Comparison of ENCODE assay signal across 17 cellular contexts in genomic region chr1:158246650-158247049, GRCh38. TPM values are rescaled to one million over a fixed set of nuclear protein-coding genes. Genes with fewer than 3 reads are reported as not detected.
DNase-seq lines count a peak whose midpoint lies in the region; ATAC-seq, FAIRE-seq and TF ChIP-seq lines count a peak whose summit lies in the region.
"Had no signal": no experiment of that assay in that cellular context is flagged by ENCODE, and none has a peak within 500 bp of the region (broad histone marks: within the 10 kb centered on the region; RNA-seq: fewer than 3 reads in every experiment).

No MANE protein-coding gene starts in this region.

- H3K9me3 ChIP-seq in mammary epithelial cell (replicated peaks; ENCODE audit: insufficient read depth, low read length) (no peaks in the 10 kb centered on the region), KOPT-K1 (ENCODE audit: insufficient read depth, low read length, poor library complexity, severe bottlenecking) (peaks cover 10% of the 10 kb centered on the region), GM12878 (replicated peaks; ENCODE audit: control insufficient read depth, insufficient read depth, low read length) (no peaks in the 10 kb centered on the region)
- H3K9me3 ChIP-seq: adrenal gland, uterus had no signal

- 66% methylated on average over 7 of the region's 7 CpGs for WGBS in mammary epithelial cell (ENCODE audit: low coverage, missing lambda C conversion rate)
- WGBS in GM12878 (ENCODE audit: insufficient coverage, insufficient replicate concordance, low lambda C conversion rate, missing lambda C conversion rate): 44% methylated on average over 7 of the region's 7 CpGs

- BruUV-seq in MCF 10A (replicated peaks; lab: Mats Ljungman, UMichigan) (no TSS peak), mammary epithelial cell (replicated peaks; lab: Mats Ljungman, UMichigan) (no TSS peak), GM12878 (replicated peaks; lab: Mats Ljungman, UMichigan) (no TSS peak)

- H3K4me2 ChIP-seq in mammary epithelial cell (ENCODE audit: insufficient read depth, low read depth, low read length) (no peak overlapping the region), GM12878 (ENCODE audit: control insufficient read depth, insufficient read depth) (no peak overlapping the region)

- POLR2A ChIA-PET in MCF 10A (lab: Yijun Ruan, JAX): no interaction called here
- POLR2A ChIA-PET in GM12878 (lab: Charles Lee): no interaction called here

- SMC1A ChIA-PET in GM12878 (lab: Charles Lee; ENCODE audit: uncharacterized antibody, unreplicated experiment): interaction anchor here (0.6 to 7.4 kb wide), 12 partner anchors 12 to 825 kb away, joined by 3 to 123 read pairs (median 4); partner anchors contain the start of genes CD1B and CD1C

- H2AFZ ChIP-seq in mammary epithelial cell (ENCODE audit: low read depth, low read length) (no peak overlapping the region), GM12878 (ENCODE audit: control insufficient read depth, low read depth, low read length) (no peak overlapping the region)

- ATAC-seq in GM12878: peak; percentile 66; the same call in 2 of the 3 replicates
- no peak for ATAC-seq in activated CD8-positive, alpha-beta memory T cell treated with anti-CD3 and anti-CD28 coated beads, Interleukin-2, amount 10 ng/mL, durations not matched to agents 7 days and 5 days
- ATAC-seq: left colon had no signal

- no peak overlapping the region for H3K27ac ChIP-seq in mammary epithelial cell (ENCODE audit: insufficient read depth, low read depth, low read length)
- peak overlapping the region; percentile 75 for H3K27ac ChIP-seq in KOPT-K1 (ENCODE audit: low read depth, low read length, poor library complexity, severe bottlenecking)
- no peak overlapping the region for H3K27ac ChIP-seq in GM12878 (ENCODE audit: control insufficient read depth, insufficient read depth)
- H3K27ac ChIP-seq: adrenal gland, skin epidermis, uterus had no signal

- H3K27me3 Mint-ChIP-seq in MCF 10A (ENCODE audit: insufficient read depth, unreplicated experiment): peaks cover 77% of the 10 kb centered on the region
- H3K27me3 Mint-ChIP-seq in activated CD8-positive, alpha-beta memory T cell treated with anti-CD3 and anti-CD28 coated beads, Interleukin-2, amount 10 ng/mL, durations not matched to agents 7 days and 5 days: peaks cover 55% of the 10 kb centered on the region

- TF ChIP-seq EP300 in GM12878 (IDR thresholded peaks at IDR 0.05; ENCODE audit: borderline replicate concordance in 1 of 2, control insufficient read depth in 1 of 2, low read depth in 2 of 2, low read length in 2 of 2): no peak

- dilution Hi-C loops in mammary epithelial cell (cut with HindIII; ENCODE audit: low sequenced_read_pairs): no loop called here

- no peaks in the 10 kb centered on the region for H3K36me3 ChIP-seq in mammary epithelial cell (ENCODE audit: insufficient read depth, low read length)
- H3K36me3 ChIP-seq in KOPT-K1 (ENCODE audit: insufficient read depth, low read length): no peaks in the 10 kb centered on the region
- H3K36me3 ChIP-seq in GM12878 (ENCODE audit: control insufficient read depth in 2 of 2, insufficient read depth in 2 of 2, low read length in 1 of 2): no peaks in the 10 kb centered on the region
- H3K36me3 ChIP-seq: adrenal gland, uterus had no signal

- FAIRE-seq in GM12878 (lab: Jason Lieb, UNC): no peak
- no peak for FAIRE-seq in urothelium cell line (lab: Jason Lieb, UNC)

- H4K20me1 ChIP-seq in mammary epithelial cell (ENCODE audit: insufficient read depth, low read length) (no peaks in the 10 kb centered on the region), GM12878 (ENCODE audit: control insufficient read depth, insufficient read depth) (no peaks in the 10 kb centered on the region)

- H3K79me2 ChIP-seq in mammary epithelial cell (ENCODE audit: insufficient read depth, low read length) (no peaks in the 10 kb centered on the region), GM12878 (ENCODE audit: control insufficient read depth, insufficient read depth, low read length) (no peaks in the 10 kb centered on the region)

- H3K27ac Mint-ChIP-seq in MCF 10A (ENCODE audit: low read depth, unreplicated experiment): no peak overlapping the region
- no peak overlapping the region for H3K27ac Mint-ChIP-seq in activated CD8-positive, alpha-beta memory T cell treated with anti-CD3 and anti-CD28 coated beads, Interleukin-2, amount 10 ng/mL, durations not matched to agents 7 days and 5 days
- H3K27ac Mint-ChIP-seq: T-helper 1 cell treated with Interleukin-12 subunit alpha and Interleukin-12 subunit beta and Interleukin-4 antibody, amounts not matched to agents 30 μg/mL and 1 μg/mL, for 36 hours had no signal

- RAD21 ChIA-PET in GM12878 (lab: Charles Lee; ENCODE audit: unreplicated experiment): interaction anchor here (0.9 to 6.2 kb wide), 6 partner anchors 8 to 250 kb away, joined by 3 to 93 read pairs (median 4); partner anchors contain the start of genes CD1A, CD1B and CD1E

- no peaks in the 10 kb centered on the region for H3K9me3 Mint-ChIP-seq in MCF 10A (ENCODE audit: unreplicated experiment)
- H3K9me3 Mint-ChIP-seq in activated CD8-positive, alpha-beta memory T cell treated with anti-CD3 and anti-CD28 coated beads, Interleukin-2, amount 10 ng/mL, durations not matched to agents 7 days and 5 days (ENCODE audit: low read depth): no peaks in the 10 kb centered on the region

- H3K4me1 ChIP-seq in mammary epithelial cell (ENCODE audit: insufficient read depth, low read length): no peaks in the 10 kb centered on the region
- H3K4me1 ChIP-seq in GM12878 (ENCODE audit: control insufficient read depth, insufficient read depth, low read length): peaks cover 9% of the 10 kb centered on the region
- H3K4me1 ChIP-seq: adrenal gland, uterus had no signal

- TF ChIP-seq CTCF in MCF 10A (IDR thresholded peaks at IDR 0.05; ENCODE audit: unreplicated experiment): peak; percentile 14
- peak in 1 of 2 donors; percentile 20 for TF ChIP-seq CTCF in mammary epithelial cell (conservative IDR thresholded peaks at IDR 0.05 in 1 of 2, IDR thresholded peaks at IDR 0.05 in 1 of 2; ENCODE audit: extremely low read depth in 1 of 2, insufficient read depth in 1 of 2, low read depth in 1 of 2, low read length in 2 of 2)
- TF ChIP-seq CTCF in GM12878 (IDR thresholded peaks at IDR 0.05 in 2 of 3, conservative IDR thresholded peaks at IDR 0.05 in 1 of 3; ENCODE audit: control insufficient read depth in 2 of 3, extremely low read depth in 1 of 3, insufficient read depth in 1 of 3, low read depth in 3 of 3, low read length in 3 of 3): peak; percentile 14 to 36 (median 27); a peak in 2 of 6 replicates

- H3K9ac ChIP-seq in mammary epithelial cell (ENCODE audit: insufficient read depth, low read length): no peak overlapping the region
- no peak overlapping the region for H3K9ac ChIP-seq in GM12878 (ENCODE audit: control insufficient read depth, insufficient read depth, low read length)

- no peak for TF ChIP-seq POLR2A in GM12878 (IDR thresholded peaks at IDR 0.05; ENCODE audit: low read depth, low read length)

- CTCF ChIA-PET in MCF 10A (lab: Yijun Ruan, JAX): interaction anchor here (0.6 to 3.4 kb wide), 7 partner anchors 12 to 825 kb away, joined by 3 to 14 read pairs (median 4); no protein-coding TSS in a partner anchor
- CTCF ChIA-PET in mammary epithelial cell (lab: Charles Lee; ENCODE audit: low non-redundant PET): no interaction called here
- CTCF ChIA-PET in GM12878 (lab: Yijun Ruan, JAX): interaction anchor here (0.7 to 5.0 kb wide), 9 partner anchors 43 to 829 kb away, joined by 4 to 105 read pairs (median 8); partner anchors contain the start of genes AIM2 and CD1B
- CTCF ChIA-PET in activated CD8-positive, alpha-beta memory T cell treated with anti-CD3 and anti-CD28 coated beads, Interleukin-2, amount 10 ng/mL, durations not matched to agents 7 days and 5 days (lab: Charles Lee): no interaction called here

- H3K4me3 Mint-ChIP-seq in MCF 10A (ENCODE audit: unreplicated experiment): no peak overlapping the region
- no peak overlapping the region for H3K4me3 Mint-ChIP-seq in activated CD8-positive, alpha-beta memory T cell treated with anti-CD3 and anti-CD28 coated beads, Interleukin-2, amount 10 ng/mL, durations not matched to agents 7 days and 5 days
- H3K4me3 Mint-ChIP-seq: T-helper 1 cell treated with Interleukin-12 subunit alpha and Interleukin-12 subunit beta and Interleukin-4 antibody, amounts not matched to agents 30 μg/mL and 1 μg/mL, for 36 hours had no signal

- DNase-seq in MCF 10A (ENCODE audit: unreplicated experiment) (peak; percentile 21), mammary epithelial cell (no peak), GM12878 (ENCODE audit: low read depth, low spot score) (no peak), urothelium cell line (ENCODE audit: low spot score) (peak; percentile 26), AG08395 (ENCODE audit: low spot score) (no peak), HCEC 1CT (no peak)
- DNase-seq in activated CD8-positive, alpha-beta memory T cell treated with anti-CD3 and anti-CD28 coated beads, Interleukin-2, amount 10 ng/mL, durations not matched to agents 7 days and 5 days: no peak
- DNase-seq: adrenal gland, dermis blood vessel endothelial cell, H7, left colon, NCI-H526 treated with DMSO at 0.1 percent for 48 hours, uterus had no signal

- peak; percentile 73 for TF ChIP-seq RAD21 in GM12878 (IDR thresholded peaks at IDR 0.05; ENCODE audit: insufficient read depth, low read depth, low read length)

- in situ Hi-C loops in mammary epithelial cell (cut with MboI; ENCODE audit: low sequenced_read_pairs in 2 of 2) (no loop called here), GM12878 (cut with MboI) (no loop called here)

- H3K4me1 Mint-ChIP-seq in MCF 10A (ENCODE audit: insufficient read depth, unreplicated experiment): no peaks in the 10 kb centered on the region
- peaks cover 20% of the 10 kb centered on the region for H3K4me1 Mint-ChIP-seq in activated CD8-positive, alpha-beta memory T cell treated with anti-CD3 and anti-CD28 coated beads, Interleukin-2, amount 10 ng/mL, durations not matched to agents 7 days and 5 days

- H3K36me3 Mint-ChIP-seq in MCF 10A (ENCODE audit: insufficient read depth, unreplicated experiment): no peaks in the 10 kb centered on the region
- no peaks in the 10 kb centered on the region for H3K36me3 Mint-ChIP-seq in activated CD8-positive, alpha-beta memory T cell treated with anti-CD3 and anti-CD28 coated beads, Interleukin-2, amount 10 ng/mL, durations not matched to agents 7 days and 5 days

- H3K27me3 ChIP-seq in mammary epithelial cell (ENCODE audit: insufficient read depth, low read length): no peaks in the 10 kb centered on the region
- H3K27me3 ChIP-seq in GM12878 (replicated peaks in 1 of 2; ENCODE audit: control insufficient read depth in 2 of 2, insufficient read depth in 2 of 2, low read length in 1 of 2): no peaks in the 10 kb centered on the region
- H3K27me3 ChIP-seq: adrenal gland, uterus had no signal

- intact Hi-C loops in MCF 10A (cut with micrococcal nuclease) (no loop called here), mammary epithelial cell (cut with micrococcal nuclease) (loop anchor here (1.0 kb wide), 1 partner anchor 753 kb away; no protein-coding TSS in a partner anchor), GM12878 (cut with micrococcal nuclease; ENCODE audit: unreplicated experiment) (loop anchor here (1.0 kb wide), 1 partner anchor 84 kb away; no protein-coding TSS in a partner anchor)

- H3K4me3 ChIP-seq in mammary epithelial cell (replicated peaks in 1 of 3; ENCODE audit: insufficient read depth in 1 of 3, low read depth in 2 of 3, low read length in 3 of 3) (no peak overlapping the region), GM12878 (no peak overlapping the region)
- H3K4me3 ChIP-seq: adrenal gland, skin epidermis, uterus had no signal

RNA-seq across cellular contexts. Expression of gene CD1A, which starts 7.6 kb away (rescaled TPM):
- total RNA-seq in MCF 10A (2022) (not detected in 2 replicates), mammary epithelial cell (not detected), GM12878 (2014; rRNA removed) (0.49 and 0.56 TPM in 2 replicates), GM12878 (2014; rRNA removed; fragmentation: Illumina TruSeq; extraction: Trizol) (0.58 and 0.69 TPM in 2 replicates), GM12878 (2021) (0.48 and 0.85 TPM in 2 replicates)
- polyA plus RNA-seq in mammary epithelial cell (not detected), GM12878 (2011; rRNA removed) (0.26 and 0.39 TPM in 2 replicates), GM12878 (2014; fragmentation: Illumina TruSeq; extraction: Trizol) (1.0 and 1.1 TPM in 2 replicates), GM12878 (2014; fragmentation: Nextera tagmentation; extraction: Ambion mirVana) (under 1 TPM; 0.53 to 0.80 TPM), GM12878 (2014; rRNA removed) (0.40 and 0.63 TPM in 2 replicates), GM12878 (2016; fragmentation: Nextera tagmentation; extraction: Ambion mirVana) (under 1 TPM in 1 of 2 experiments, not detected in 1; 0.13 TPM)
- polyA minus RNA-seq in mammary epithelial cell: not detected
- total RNA-seq in GM12878 (2013; cell fraction: nucleolus; rRNA removed): not detected in 2 replicates
- polyA plus RNA-seq in GM12878 (2011; ENCODE audit: low read depth): 0.20 TPM
- 0.16 and 0.22 TPM in 2 replicates for polyA plus RNA-seq in GM12878 (2011; cell fraction: cytosol; rRNA removed)
- 0.09 and 0.19 TPM in 2 replicates for polyA plus RNA-seq in GM12878 (2011; cell fraction: nucleus; rRNA removed)
- 0.07 and 0.16 TPM in 2 replicates for polyA plus RNA-seq in GM12878 (2012)
- 0.10 and 0.22 TPM in 2 replicates for polyA minus RNA-seq in GM12878 (2011; rRNA and poly(A)+ RNA removed)
- polyA minus RNA-seq in GM12878 (2011; cell fraction: cytosol; rRNA and poly(A)+ RNA removed): not detected in 2 replicates
- not detected in 2 replicates for polyA minus RNA-seq in GM12878 (2011; cell fraction: nucleus; rRNA and poly(A)+ RNA removed)
- not detected for total RNA-seq in activated CD8-positive, alpha-beta memory T cell treated with anti-CD3 and anti-CD28 coated beads, Interleukin-2, amount 10 ng/mL, durations not matched to agents 7 days and 5 days
- total RNA-seq: dermis blood vessel endothelial cell, H7, left colon, M059J, uterus had no signal
- polyA plus RNA-seq: adrenal gland had no signal

RNA-seq across cellular contexts. Expression of gene CD1C, which starts 43.1 kb away (rescaled TPM):
- not detected in 2 replicates for total RNA-seq in MCF 10A (2022)
- not detected for total RNA-seq in mammary epithelial cell
- not detected for polyA plus RNA-seq in mammary epithelial cell
- not detected for polyA minus RNA-seq in mammary epithelial cell
- total RNA-seq in GM12878 (2013; cell fraction: nucleolus; rRNA removed): 4.2 and 4.8 TPM in 2 replicates
- 7.2 and 7.8 TPM in 2 replicates for total RNA-seq in GM12878 (2014; rRNA removed)
- 8.5 and 10.0 TPM in 2 replicates for total RNA-seq in GM12878 (2014; rRNA removed; fragmentation: Illumina TruSeq; extraction: Trizol)
- total RNA-seq in GM12878 (2021): 6.0 and 8.4 TPM in 2 replicates
- 26.4 TPM for polyA plus RNA-seq in GM12878 (2011; ENCODE audit: low read depth)
- 1.1 and 1.6 TPM in 2 replicates for polyA plus RNA-seq in GM12878 (2011; rRNA removed)
- polyA plus RNA-seq in GM12878 (2011; cell fraction: cytosol; rRNA removed): 0.84 and 1.2 TPM in 2 replicates
- polyA plus RNA-seq in GM12878 (2011; cell fraction: nucleus; rRNA removed): 0.44 and 0.76 TPM in 2 replicates
- 6.1 and 24.6 TPM in 2 replicates for polyA plus RNA-seq in GM12878 (2012)
- 12.8 TPM in 2 replicates for polyA plus RNA-seq in GM12878 (2014; fragmentation: Illumina TruSeq; extraction: Trizol)
- polyA plus RNA-seq in GM12878 (2014; fragmentation: Nextera tagmentation; extraction: Ambion mirVana): 10 to 100 TPM; 16.5 to 19.0 TPM
- 10.2 and 10.5 TPM in 2 replicates for polyA plus RNA-seq in GM12878 (2014; rRNA removed)
- polyA plus RNA-seq in GM12878 (2016; fragmentation: Nextera tagmentation; extraction: Ambion mirVana): 1 to 10 TPM in 1 of 2 experiments, under 1 TPM in 1; 0.82 to 1.1 TPM
- polyA minus RNA-seq in GM12878 (2011; rRNA and poly(A)+ RNA removed): 0.73 and 0.88 TPM in 2 replicates
- not detected in 2 replicates for polyA minus RNA-seq in GM12878 (2011; cell fraction: cytosol; rRNA and poly(A)+ RNA removed)
- 0.24 TPM in 1 of 2 replicates, not detected in the other for polyA minus RNA-seq in GM12878 (2011; cell fraction: nucleus; rRNA and poly(A)+ RNA removed)
- total RNA-seq in activated CD8-positive, alpha-beta memory T cell treated with anti-CD3 and anti-CD28 coated beads, Interleukin-2, amount 10 ng/mL, durations not matched to agents 7 days and 5 days: not detected
- total RNA-seq: adrenal gland, dermis blood vessel endothelial cell, H7, M059J had no signal

Comparison
In these comparisons a context has a peak if more than half of its experiments do, and no peak if none do; other contexts are left out.
1. DNase-seq: peak in MCF 10A (single experiment) and urothelium cell line (single experiment); none in mammary epithelial cell (single experiment), GM12878 (single experiment), AG08395 (single experiment), HCEC 1CT (single experiment) and activated CD8-positive, alpha-beta memory T cell treated with anti-CD3 and anti-CD28 coated beads, Interleukin-2, amount 10 ng/mL, durations not matched to agents 7 days and 5 days (single experiment).
2. CTCF ChIA-PET loops: an anchor here in MCF 10A (0.6 to 3.4 kb wide) and GM12878 (0.7 to 5.0 kb wide); none called in mammary epithelial cell and activated CD8-positive, alpha-beta memory T cell treated with anti-CD3 and anti-CD28 coated beads, Interleukin-2, amount 10 ng/mL, durations not matched to agents 7 days and 5 days.